11 cellular contexts compared by ENCODE assay signal in the genomic region with DNA sequence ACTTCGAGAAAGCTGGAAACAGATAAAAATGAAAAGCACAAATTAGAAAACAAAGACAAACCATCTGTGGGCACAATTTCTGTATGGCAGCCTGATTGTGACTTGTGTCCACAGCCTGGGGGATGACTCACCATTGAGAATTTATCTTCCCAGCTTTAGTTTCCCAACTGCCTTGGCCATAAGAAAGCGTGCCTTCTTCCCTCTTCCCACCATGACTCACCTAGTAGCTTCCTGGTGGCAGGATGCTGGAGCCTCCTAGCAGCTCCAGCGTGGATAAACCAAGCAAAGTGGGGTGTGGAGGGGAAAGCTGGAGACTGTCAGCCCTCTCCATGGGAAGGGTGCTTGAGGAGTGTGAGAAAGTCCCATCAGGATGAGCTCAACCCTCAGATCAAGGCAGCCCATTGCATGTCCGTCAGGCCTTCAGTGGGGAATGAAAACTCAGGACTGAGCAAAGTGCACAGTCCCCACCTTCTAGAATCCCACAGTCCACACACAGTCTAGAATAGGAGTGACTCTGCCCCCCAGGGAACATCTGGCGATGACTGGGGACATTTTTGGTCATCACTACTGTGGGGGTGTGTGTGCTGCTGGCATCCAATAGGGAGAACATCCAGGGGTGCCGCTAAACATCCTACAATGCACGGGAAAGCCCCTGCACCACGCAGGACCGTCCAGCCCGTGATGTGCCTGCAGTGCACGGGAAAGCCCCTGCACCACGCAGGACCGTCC. TPM values are rescaled to one million over a fixed set of nuclear protein-coding genes. Genes with fewer than 3 reads are reported as not detected.
A peak's percentile ranks its signal among the peaks of the same experiment; 100 is the strongest.
DNase-seq lines count a peak whose midpoint lies in the region; ATAC-seq and TF ChIP-seq lines count a peak whose summit lies in the region.
"Had no signal": no experiment of that assay in that cellular context is flagged by ENCODE, and none has a peak within 500 bp of the region (broad histone marks: within the 10 kb centered on the region; RNA-seq: fewer than 3 reads in every experiment).

No MANE protein-coding gene starts in this region.

- H3K36me3 ChIP-seq in IMR-90 (ENCODE audit: control insufficient read depth, insufficient read depth, low read length) = no peaks in the 10 kb centered on the region
- H3K36me3 ChIP-seq in mesenchymal stem cell (ENCODE audit: control insufficient read depth in 1 of 2, insufficient read depth in 2 of 2, low read depth in 1 of 2, low read length in 2 of 2) = no peaks in the 10 kb centered on the region
- H3K36me3 ChIP-seq: left lung, uterus had no signal

- H3K79me1 ChIP-seq in IMR-90 (ENCODE audit: low read depth in 1 of 2, low read length in 2 of 2) (no peaks in the 10 kb centered on the region), mesenchymal stem cell (replicated peaks; ENCODE audit: low read length, poor library complexity, severe bottlenecking) (no peaks in the 10 kb centered on the region)

- no peak overlapping the region for H2BK12ac ChIP-seq in mesenchymal stem cell (ENCODE audit: low read length in 2 of 2)

- H3K4me3 ChIP-seq in AG10803 (ENCODE audit: low read length) (no peak overlapping the region), IMR-90 (ENCODE audit: insufficient read depth, low read depth, low read length) (no peak overlapping the region), astrocyte of the spinal cord (ENCODE audit: low read depth, low read length) (no peak overlapping the region), mesenchymal stem cell (ENCODE audit: insufficient read depth in 1 of 2, low read depth in 1 of 2, low read length in 2 of 2) (no peak overlapping the region)
- H3K4me3 ChIP-seq: left lung, uterus had no signal

- no peak overlapping the region for H3K4me2 ChIP-seq in IMR-90 (ENCODE audit: low read depth, low read length)
- no peak overlapping the region for H3K4me2 ChIP-seq in mesenchymal stem cell (ENCODE audit: low read length, poor library complexity, severe bottlenecking)

- POLR2A ChIA-PET in IMR-90 (lab: Charles Lee; ENCODE audit: unreplicated experiment) = interaction anchor here (0.5 to 0.6 kb wide), 2 partner anchors 197 to 833 kb away, joined by 3 to 11 read pairs; no protein-coding TSS in a partner anchor

- H2AK5ac ChIP-seq in IMR-90 (ENCODE audit: low read depth, low read length) = peak overlapping the region; percentile 31
- no peak overlapping the region for H2AK5ac ChIP-seq in mesenchymal stem cell (ENCODE audit: low read length, severe bottlenecking)

- TF ChIP-seq RAD21 in IMR-90 (IDR thresholded peaks at IDR 0.05; ENCODE audit: low read length) = no peak

- H2BK15ac ChIP-seq in IMR-90 (ENCODE audit: low read depth, low read length) (no peak overlapping the region; the same call in 2 of the 3 replicates), mesenchymal stem cell (ENCODE audit: low read depth, poor library complexity, severe bottlenecking) (no peak overlapping the region)

- no peak for TF ChIP-seq POLR2A in IMR-90 (IDR thresholded peaks at IDR 0.05; ENCODE audit: low read depth, low read length)

- CTCF ChIA-PET in IMR-90 (lab: Yijun Ruan, JAX) = interaction anchor here (0.6 to 2.3 kb wide), 2 partner anchors 10 to 460 kb away, joined by 4 to 6 read pairs; no protein-coding TSS in a partner anchor

- peaks cover 3% of the 10 kb centered on the region for H3K27me3 ChIP-seq in IMR-90 (ENCODE audit: control insufficient read depth, insufficient read depth, low read length)
- no peaks in the 10 kb centered on the region for H3K27me3 ChIP-seq in mesenchymal stem cell (ENCODE audit: control insufficient read depth in 1 of 2, insufficient read depth in 1 of 2, low read length in 2 of 2)
- H3K27me3 ChIP-seq: uterus had no signal

- H4K91ac ChIP-seq in IMR-90 (ENCODE audit: insufficient read depth, low read depth, low read length) (peak overlapping the region; percentile 45), mesenchymal stem cell (ENCODE audit: low read length) (no peak overlapping the region)

- H3K14ac ChIP-seq in IMR-90 (replicated peaks; ENCODE audit: low read depth, low read length) (no peak overlapping the region), mesenchymal stem cell (ENCODE audit: low read length in 2 of 2) (no peak overlapping the region)

- in situ Hi-C loops in IMR-90 (cut with MboI; ENCODE audit: low sequenced_read_pairs) (no loop called here), astrocyte of the spinal cord (cut with HindIII; ENCODE audit: low sequenced_read_pairs) (no loop called here), GM13977 (cut with MboI; ENCODE audit: low pct_unique_long_range_greater_than_20kb, low sequenced_read_pairs, unreplicated experiment) (no loop called here)

- ATAC-seq in IMR-90 (ENCODE audit: low read depth) = peak; percentile 61
- no peak for ATAC-seq in GM21717 (IDR thresholded peaks at IDR 0.05; ENCODE audit: unreplicated experiment)
- ATAC-seq: left lung had no signal

- H3K4ac ChIP-seq in IMR-90 (ENCODE audit: low read depth, low read length) (peak overlapping the region; percentile 48), mesenchymal stem cell (ENCODE audit: low read depth in 1 of 2, low read length in 2 of 2) (no peak overlapping the region)

- H2AFZ ChIP-seq in IMR-90 (replicated peaks; ENCODE audit: low read length, poor library complexity) (peak overlapping the region; percentile 69), mesenchymal stem cell (ENCODE audit: low read depth, low read length) (no peak overlapping the region)

- H4K5ac ChIP-seq in IMR-90 (ENCODE audit: low read depth, low read length) = no peak overlapping the region

- H2BK20ac ChIP-seq in IMR-90 (ENCODE audit: low read depth, low read length) = peak overlapping the region; percentile 73; the same call in 1 of the 2 replicates

- H4K20me1 ChIP-seq in IMR-90 (ENCODE audit: insufficient read depth, low read length) = no peaks in the 10 kb centered on the region

- H3K18ac ChIP-seq in IMR-90 (ENCODE audit: low read depth, low read length) (no peak overlapping the region; the same call in 1 of the 2 replicates), mesenchymal stem cell (ENCODE audit: low read depth in 1 of 2, low read length in 2 of 2) (no peak overlapping the region)

- H2BK120ac ChIP-seq in IMR-90 (ENCODE audit: low read depth, low read length) = peak overlapping the region; percentile 77
- H2BK120ac ChIP-seq in mesenchymal stem cell (ENCODE audit: low read depth, low read length) = no peak overlapping the region

- intact Hi-C loops in IMR-90 (cut with micrococcal nuclease) = loop anchor here (2.0 kb wide), 1 partner anchor 27 kb away; no protein-coding TSS in a partner anchor

- dilution Hi-C loops in IMR-90 (cut with HindIII; ENCODE audit: low sequenced_read_pairs, unreplicated experiment) = no loop called here

- H3K9me1 ChIP-seq in IMR-90 (ENCODE audit: insufficient read depth, low read length) = peaks cover 14% of the 10 kb centered on the region

- no peak overlapping the region for H3K27ac ChIP-seq in IMR-90 (ENCODE audit: insufficient read depth, low read length)
- no peak overlapping the region for H3K27ac ChIP-seq in mesenchymal stem cell (ENCODE audit: low read length, poor library complexity, severe bottlenecking)
- H3K27ac ChIP-seq: left lung, uterus had no signal

- TF ChIP-seq CTCF in AG10803 (conservative IDR thresholded peaks at IDR 0.05; ENCODE audit: low read length) (no peak), IMR-90 (conservative IDR thresholded peaks at IDR 0.05; ENCODE audit: low read depth, low read length) (0 out of 2 replicates have a peak, but pooled peaks have one; percentile 4), astrocyte of the spinal cord (IDR thresholded peaks at IDR 0.05; ENCODE audit: low read depth, low read length) (no peak), GM13977 (IDR thresholded peaks at IDR 0.05; ENCODE audit: extremely low read depth, insufficient read depth, missing control alignments) (no peak)

- WGBS in IMR-90 (ENCODE audit: extremely low coverage in 2 of 2, insufficient read length in 1 of 2), 2 experiments = 100% methylated on average over 1 of the region's 13 CpGs; no CpG with 5 or more reads in 1 of the 2 experiments
- WGBS in mesenchymal stem cell = 73% methylated on average over 9 of the region's 13 CpGs

- no peak overlapping the region for H3K56ac ChIP-seq in IMR-90 (ENCODE audit: extremely low read depth, insufficient read depth, low read length)

- H4K8ac ChIP-seq in IMR-90 (ENCODE audit: low read depth in 2 of 2, low read length in 2 of 2) (no peak overlapping the region; a peak in 1 of 4 replicates), mesenchymal stem cell (ENCODE audit: low read length) (no peak overlapping the region)

- H2BK5ac ChIP-seq in IMR-90 (ENCODE audit: low read depth, low read length, poor library complexity, severe bottlenecking) (no peak overlapping the region), mesenchymal stem cell (ENCODE audit: low read depth, low read length, poor library complexity, severe bottlenecking) (no peak overlapping the region)

- H3K4me1 ChIP-seq in IMR-90 (ENCODE audit: control insufficient read depth, insufficient read depth, low read length) (peaks cover 8% of the 10 kb centered on the region), mesenchymal stem cell (ENCODE audit: control insufficient read depth, insufficient read depth, low read depth, low read length) (peaks cover 9% of the 10 kb centered on the region)
- H3K4me1 ChIP-seq: uterus had no signal

- BruUV-seq in IMR-90 (replicated peaks; lab: Mats Ljungman, UMichigan) = no TSS peak

- H3K9me3 ChIP-seq in IMR-90 (ENCODE audit: control insufficient read depth, insufficient read depth, low read length) (peaks cover 2% of the 10 kb centered on the region; the same call in 1 of the 2 replicates), mesenchymal stem cell (ENCODE audit: control insufficient read depth, low read length) (no peaks in the 10 kb centered on the region)
- H3K9me3 ChIP-seq: left lung, uterus had no signal

- DNase-seq in AG10803 (ENCODE audit: low read depth) = peak; percentile 96
- peak; percentile 93 for DNase-seq in IMR-90
- peak; percentile 86 for DNase-seq in astrocyte of the spinal cord (ENCODE audit: low read depth, low spot score)
- peak; percentile 38 for DNase-seq in mesenchymal stem cell
- no peak for DNase-seq in stimulated activated CD4-positive, alpha-beta T cell treated with anti-CD3 and anti-CD28 coated beads, Interleukin-15, amount 100 ng/mL, for 24 hours
- DNase-seq in GM13977 (ENCODE audit: low spot score) = no peak
- no peak for DNase-seq in NCI-H2081 (lab: John Stamatoyannopoulos, UW)
- DNase-seq: activated CD4-positive, CD25-positive, alpha-beta regulatory T cell treated with anti-CD3 and anti-CD28 coated beads, Interleukin-2, amount 50 U/mL, for 72 hours; left lung; uterus had no signal

- H2AK9ac ChIP-seq in IMR-90 (replicated peaks; ENCODE audit: low read depth, low read length, poor library complexity) = no peak overlapping the region

- H3K23ac ChIP-seq in IMR-90 (ENCODE audit: low read depth, low read length) = no peak overlapping the region
- H3K23ac ChIP-seq in mesenchymal stem cell (ENCODE audit: low read length in 2 of 2) = no peak overlapping the region

- no peak overlapping the region for H3K9ac ChIP-seq in IMR-90 (ENCODE audit: low read depth, low read length)
- no peak overlapping the region for H3K9ac ChIP-seq in mesenchymal stem cell (ENCODE audit: low read length)

RNA-seq across cellular contexts. Expression of a gene that starts 21.0 kb away (rescaled TPM):
- not detected in 2 replicates for total RNA-seq in IMR-90 (2012; rRNA removed)
- not detected in 2 replicates for polyA plus RNA-seq in IMR-90 (2012; rRNA removed)
- polyA plus RNA-seq in IMR-90 (2012; cell fraction: cytosol; rRNA removed) = not detected in 2 replicates
- not detected in 2 replicates for polyA plus RNA-seq in IMR-90 (2012; cell fraction: nucleus; rRNA removed; ENCODE audit: low replicate concordance)
- not detected for polyA plus RNA-seq in mesenchymal stem cell (2013, experiment 1 of 2)
- not detected for polyA plus RNA-seq in mesenchymal stem cell (2013, experiment 2 of 2)
- total RNA-seq: left lung, uterus had no signal

RNA-seq across cellular contexts. Expression of a gene that starts 22.4 kb away (rescaled TPM):
- not detected in 2 replicates for total RNA-seq in IMR-90 (2012; rRNA removed)
- not detected in 2 replicates for polyA plus RNA-seq in IMR-90 (2012; rRNA removed)
- not detected in 2 replicates for polyA plus RNA-seq in IMR-90 (2012; cell fraction: cytosol; rRNA removed)
- not detected in 2 replicates for polyA plus RNA-seq in IMR-90 (2012; cell fraction: nucleus; rRNA removed; ENCODE audit: low replicate concordance)
- not detected for polyA plus RNA-seq in mesenchymal stem cell (2013, experiment 1 of 2)
- not detected for polyA plus RNA-seq in mesenchymal stem cell (2013, experiment 2 of 2)
- total RNA-seq: left lung had no signal

RNA-seq across cellular contexts. Expression of a gene that starts 42.9 kb away (rescaled TPM):
- 0.54 and 0.56 TPM in 2 replicates for total RNA-seq in IMR-90 (2012; rRNA removed)
- 1.2 and 1.4 TPM in 2 replicates for polyA plus RNA-seq in IMR-90 (2012; rRNA removed)
- polyA plus RNA-seq in IMR-90 (2012; cell fraction: cytosol; rRNA removed) = 0.85 and 1.2 TPM in 2 replicates
- polyA plus RNA-seq in IMR-90 (2012; cell fraction: nucleus; rRNA removed; ENCODE audit: low replicate concordance) = 0.29 and 0.33 TPM in 2 replicates
- not detected for polyA plus RNA-seq in mesenchymal stem cell (2013, experiment 1 of 2)
- not detected for polyA plus RNA-seq in mesenchymal stem cell (2013, experiment 2 of 2)

RNA-seq across cellular contexts. Expression of a gene that starts 52.4 kb away (rescaled TPM):
- total RNA-seq in IMR-90 (2012; rRNA removed) = not detected in 2 replicates
- polyA plus RNA-seq in IMR-90 (2012; rRNA removed) = not detected in 2 replicates
- not detected in 2 replicates for polyA plus RNA-seq in IMR-90 (2012; cell fraction: cytosol; rRNA removed)
- polyA plus RNA-seq in IMR-90 (2012; cell fraction: nucleus; rRNA removed; ENCODE audit: low replicate concordance) = not detected in 2 replicates
- polyA plus RNA-seq in mesenchymal stem cell (2013, experiment 1 of 2) = not detected
- not detected for polyA plus RNA-seq in mesenchymal stem cell (2013, experiment 2 of 2)
- total RNA-seq: left lung, uterus had no signal

Comparison
In these comparisons a context has a peak if more than half of its experiments do, and no peak if none do; other contexts are left out.
1. DNase-seq: peak in AG10803 (single experiment), IMR-90 (single experiment), astrocyte of the spinal cord (single experiment) and mesenchymal stem cell (single experiment); none in stimulated activated CD4-positive, alpha-beta T cell treated with anti-CD3 and anti-CD28 coated beads, Interleukin-15, amount 100 ng/mL, for 24 hours (single experiment), GM13977 (single experiment) and NCI-H2081 (0 of 2).